1 cellular context compared by ENCODE assay signal in genomic region chr17:48908047-48908843, GRCh38.
TF ChIP-seq lines count a peak whose summit lies in the region.

Gene UBE2Z (plus strand): TSS chr17:48908407. CDS start chr17:48908504, 97 bp downstream.

TF ChIP-seq in HepG2, 621 proteins besides CTCF, POLR2A, EP300 and RAD21 (continued from another document and continues in another):
- TF ChIP-seq LCORL (IDR thresholded peaks at IDR 0.05) (peak; percentile 62; the same call in 1 of the 2 replicates), LCORL (CRISPR knock-in tag; IDR thresholded peaks at IDR 0.05) (peak; percentile 86), CHD2 (IDR thresholded peaks at IDR 0.05; ENCODE audit: low read depth, low read length) (peak; percentile 45; the same call in 1 of the 2 replicates), RNF219 (CRISPR knock-in tag; IDR thresholded peaks at IDR 0.05) (no peak; the same call in 1 of the 2 replicates), ZBTB8A (CRISPR knock-in tag; IDR thresholded peaks at IDR 0.05; ENCODE audit: borderline replicate concordance, low read depth) (no peak), BHLHE40 (IDR thresholded peaks at IDR 0.05; ENCODE audit: low read length) (no peak), FOSL2 (CRISPR knock-in tag; IDR thresholded peaks at IDR 0.05) (peak; percentile 68), RFX5 (IDR thresholded peaks at IDR 0.05; ENCODE audit: low read depth, low read length) (peak; percentile 47; the same call in 1 of the 2 replicates), KLF15 (CRISPR knock-in tag; IDR thresholded peaks at IDR 0.05; ENCODE audit: borderline replicate concordance) (0 out of 2 replicates have a peak, but pooled peaks have one; percentile 27), ZNF879 (CRISPR knock-in tag; IDR thresholded peaks at IDR 0.05) (no peak), NFYC (CRISPR knock-in tag; IDR thresholded peaks at IDR 0.05) (peak; percentile 74), PPARG (CRISPR knock-in tag; conservative IDR thresholded peaks at IDR 0.05) (peak; percentile 78), ZNF274 (CRISPR knock-in tag; IDR thresholded peaks at IDR 0.05) (peak; percentile 91; the same call in 1 of the 2 replicates), ZNF3 (CRISPR knock-in tag; IDR thresholded peaks at IDR 0.05) (no peak), ZFAT (CRISPR knock-in tag; conservative IDR thresholded peaks at IDR 0.05) (no peak), POGZ (CRISPR knock-in tag; IDR thresholded peaks at IDR 0.05) (peak; percentile 96), PRMT3 (CRISPR knock-in tag; IDR thresholded peaks at IDR 0.05; ENCODE audit: borderline replicate concordance, low read depth) (no peak), HOXA9 (CRISPR knock-in tag; IDR thresholded peaks at IDR 0.05; ENCODE audit: borderline replicate concordance) (no peak), ZNF570 (CRISPR knock-in tag; IDR thresholded peaks at IDR 0.05; ENCODE audit: borderline replicate concordance) (peak; percentile 73; the same call in 1 of the 2 replicates), ZNF430 (CRISPR knock-in tag; IDR thresholded peaks at IDR 0.05) (peak; percentile 55; the same call in 1 of the 2 replicates), ZNF547 (CRISPR knock-in tag; IDR thresholded peaks at IDR 0.05) (no peak), MED8 (CRISPR knock-in tag; IDR thresholded peaks at IDR 0.05; ENCODE audit: insufficient replicate concordance) (peak; percentile 96), ZNF605 (CRISPR knock-in tag; IDR thresholded peaks at IDR 0.05) (peak; percentile 96), ZNF792 (CRISPR knock-in tag; IDR thresholded peaks at IDR 0.05) (peak; percentile 95), RFXANK (CRISPR knock-in tag; IDR thresholded peaks at IDR 0.05) (no peak), NR2F2 (IDR thresholded peaks at IDR 0.05; ENCODE audit: borderline replicate concordance, low read depth) (peak; percentile 14; the same call in 1 of the 2 replicates), ZNF780A (CRISPR knock-in tag; IDR thresholded peaks at IDR 0.05) (no peak; the same call in 1 of the 2 replicates), ELF1 (CRISPR knock-in tag; IDR thresholded peaks at IDR 0.05) (peak; percentile 91), SALL1 (CRISPR knock-in tag; IDR thresholded peaks at IDR 0.05) (peak; percentile 97), ZNF260 (CRISPR knock-in tag; IDR thresholded peaks at IDR 0.05; ENCODE audit: borderline replicate concordance, low read depth) (no peak), WIZ (CRISPR knock-in tag; IDR thresholded peaks at IDR 0.05) (0 out of 2 replicates have a peak, but pooled peaks have one; percentile 17), ATF7-NPFF (CRISPR knock-in tag; IDR thresholded peaks at IDR 0.05; ENCODE audit: low read depth) (peak; percentile 88), ZFX (CRISPR knock-in tag; IDR thresholded peaks at IDR 0.05; ENCODE audit: low read depth) (peak; percentile 100), ZNF10 (CRISPR knock-in tag; IDR thresholded peaks at IDR 0.05; ENCODE audit: borderline replicate concordance, low read depth) (no peak), KDM5B (CRISPR knock-in tag; IDR thresholded peaks at IDR 0.05; ENCODE audit: borderline replicate concordance) (peak; percentile 96)
- TF ChIP-seq, protein P1, sequence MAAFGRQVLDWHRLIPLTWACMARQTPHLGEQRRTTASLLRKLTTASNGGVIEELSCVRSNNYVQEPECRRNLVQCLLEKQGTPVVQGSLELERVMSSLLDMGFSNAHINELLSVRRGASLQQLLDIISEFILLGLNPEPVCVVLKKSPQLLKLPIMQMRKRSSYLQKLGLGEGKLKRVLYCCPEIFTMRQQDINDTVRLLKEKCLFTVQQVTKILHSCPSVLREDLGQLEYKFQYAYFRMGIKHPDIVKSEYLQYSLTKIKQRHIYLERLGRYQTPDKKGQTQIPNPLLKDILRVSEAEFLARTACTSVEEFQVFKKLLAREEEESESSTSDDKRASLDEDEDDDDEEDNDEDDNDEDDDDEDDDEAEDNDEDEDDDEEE (CRISPR knock-in tag; IDR thresholded peaks at IDR 0.05) = peak; percentile 67
- TF ChIP-seq, protein P2, sequence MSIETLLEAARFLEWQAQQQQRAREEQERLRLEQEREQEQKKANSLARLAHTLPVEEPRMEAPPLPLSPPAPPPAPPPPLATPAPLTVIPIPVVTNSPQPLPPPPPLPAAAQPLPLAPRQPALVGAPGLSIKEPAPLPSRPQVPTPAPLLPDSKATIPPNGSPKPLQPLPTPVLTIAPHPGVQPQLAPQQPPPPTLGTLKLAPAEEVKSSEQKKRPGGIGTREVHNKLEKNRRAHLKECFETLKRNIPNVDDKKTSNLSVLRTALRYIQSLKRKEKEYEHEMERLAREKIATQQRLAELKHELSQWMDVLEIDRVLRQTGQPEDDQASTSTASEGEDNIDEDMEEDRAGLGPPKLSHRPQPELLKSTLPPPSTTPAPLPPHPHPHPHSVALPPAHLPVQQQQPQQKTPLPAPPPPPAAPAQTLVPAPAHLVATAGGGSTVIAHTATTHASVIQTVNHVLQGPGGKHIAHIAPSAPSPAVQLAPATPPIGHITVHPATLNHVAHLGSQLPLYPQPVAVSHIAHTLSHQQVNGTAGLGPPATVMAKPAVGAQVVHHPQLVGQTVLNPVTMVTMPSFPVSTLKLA (IDR thresholded peaks at IDR 0.05) = no peak; the same call in 1 of the 2 replicates
- TF ChIP-seq, protein P3, sequence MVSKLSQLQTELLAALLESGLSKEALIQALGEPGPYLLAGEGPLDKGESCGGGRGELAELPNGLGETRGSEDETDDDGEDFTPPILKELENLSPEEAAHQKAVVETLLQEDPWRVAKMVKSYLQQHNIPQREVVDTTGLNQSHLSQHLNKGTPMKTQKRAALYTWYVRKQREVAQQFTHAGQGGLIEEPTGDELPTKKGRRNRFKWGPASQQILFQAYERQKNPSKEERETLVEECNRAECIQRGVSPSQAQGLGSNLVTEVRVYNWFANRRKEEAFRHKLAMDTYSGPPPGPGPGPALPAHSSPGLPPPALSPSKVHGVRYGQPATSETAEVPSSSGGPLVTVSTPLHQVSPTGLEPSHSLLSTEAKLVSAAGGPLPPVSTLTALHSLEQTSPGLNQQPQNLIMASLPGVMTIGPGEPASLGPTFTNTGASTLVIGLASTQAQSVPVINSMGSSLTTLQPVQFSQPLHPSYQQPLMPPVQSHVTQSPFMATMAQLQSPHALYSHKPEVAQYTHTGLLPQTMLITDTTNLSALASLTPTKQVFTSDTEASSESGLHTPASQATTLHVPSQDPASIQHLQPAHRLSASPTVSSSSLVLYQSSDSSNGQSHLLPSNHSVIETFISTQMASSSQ (IDR thresholded peaks at IDR 0.05; ENCODE audit: low read depth) = no peak; the same call in 1 of the 2 replicates
- TF ChIP-seq, protein P3 (CRISPR knock-in tag; IDR thresholded peaks at IDR 0.05; ENCODE audit: borderline replicate concordance) = peak; percentile 89
- TF ChIP-seq, protein P4, sequence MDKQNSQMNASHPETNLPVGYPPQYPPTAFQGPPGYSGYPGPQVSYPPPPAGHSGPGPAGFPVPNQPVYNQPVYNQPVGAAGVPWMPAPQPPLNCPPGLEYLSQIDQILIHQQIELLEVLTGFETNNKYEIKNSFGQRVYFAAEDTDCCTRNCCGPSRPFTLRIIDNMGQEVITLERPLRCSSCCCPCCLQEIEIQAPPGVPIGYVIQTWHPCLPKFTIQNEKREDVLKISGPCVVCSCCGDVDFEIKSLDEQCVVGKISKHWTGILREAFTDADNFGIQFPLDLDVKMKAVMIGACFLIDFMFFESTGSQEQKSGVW (CRISPR knock-in tag; IDR thresholded peaks at IDR 0.05; ENCODE audit: borderline replicate concordance) = no peak
- TF ChIP-seq, protein P5, sequence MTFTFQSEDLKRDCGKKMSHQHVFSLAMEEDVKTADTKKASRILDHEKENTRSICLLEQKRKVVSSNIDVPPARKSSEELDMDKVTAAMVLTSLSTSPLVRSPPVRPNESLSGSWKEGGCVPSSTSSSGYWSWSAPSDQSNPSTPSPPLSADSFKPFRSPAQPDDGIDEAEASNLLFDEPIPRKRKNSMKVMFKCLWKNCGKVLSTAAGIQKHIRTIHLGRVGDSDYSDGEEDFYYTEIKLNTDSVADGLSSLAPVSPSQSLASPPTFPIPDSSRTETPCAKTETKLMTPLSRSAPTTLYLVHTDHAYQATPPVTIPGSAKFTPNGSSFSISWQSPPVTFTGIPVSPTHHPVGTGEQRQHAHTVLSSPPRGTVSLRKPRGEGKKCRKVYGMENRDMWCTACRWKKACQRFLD (CRISPR knock-in tag; IDR thresholded peaks at IDR 0.05; ENCODE audit: borderline replicate concordance) = no peak
- TF ChIP-seq, protein P6, sequence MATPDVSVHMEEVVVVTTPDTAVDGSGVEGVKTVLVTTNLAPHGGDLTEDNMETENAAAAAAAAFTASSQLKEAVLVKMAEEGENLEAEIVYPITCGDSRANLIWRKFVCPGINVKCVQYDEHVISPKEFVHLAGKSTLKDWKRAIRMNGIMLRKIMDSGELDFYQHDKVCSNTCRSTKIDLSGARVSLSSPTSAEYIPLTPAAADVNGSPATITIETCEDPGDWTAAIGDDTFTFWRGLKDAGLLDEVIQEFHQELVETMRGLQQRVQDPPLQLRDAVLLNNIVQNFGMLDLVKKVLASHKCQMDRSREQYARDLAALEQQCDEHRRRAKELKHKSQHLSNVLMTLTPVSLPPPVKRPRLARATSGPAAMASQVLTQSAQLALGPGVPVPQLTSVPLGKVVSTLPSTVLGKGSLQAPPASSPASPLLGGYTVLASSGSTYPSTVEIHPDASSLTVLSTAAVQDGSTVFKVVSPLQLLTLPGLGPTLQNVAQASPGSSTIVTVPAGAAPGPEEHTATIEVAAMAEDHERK (CRISPR knock-in tag; IDR thresholded peaks at IDR 0.05; ENCODE audit: low read depth) = peak; percentile 35; the same call in 1 of the 2 replicates
- TF ChIP-seq, protein P7, sequence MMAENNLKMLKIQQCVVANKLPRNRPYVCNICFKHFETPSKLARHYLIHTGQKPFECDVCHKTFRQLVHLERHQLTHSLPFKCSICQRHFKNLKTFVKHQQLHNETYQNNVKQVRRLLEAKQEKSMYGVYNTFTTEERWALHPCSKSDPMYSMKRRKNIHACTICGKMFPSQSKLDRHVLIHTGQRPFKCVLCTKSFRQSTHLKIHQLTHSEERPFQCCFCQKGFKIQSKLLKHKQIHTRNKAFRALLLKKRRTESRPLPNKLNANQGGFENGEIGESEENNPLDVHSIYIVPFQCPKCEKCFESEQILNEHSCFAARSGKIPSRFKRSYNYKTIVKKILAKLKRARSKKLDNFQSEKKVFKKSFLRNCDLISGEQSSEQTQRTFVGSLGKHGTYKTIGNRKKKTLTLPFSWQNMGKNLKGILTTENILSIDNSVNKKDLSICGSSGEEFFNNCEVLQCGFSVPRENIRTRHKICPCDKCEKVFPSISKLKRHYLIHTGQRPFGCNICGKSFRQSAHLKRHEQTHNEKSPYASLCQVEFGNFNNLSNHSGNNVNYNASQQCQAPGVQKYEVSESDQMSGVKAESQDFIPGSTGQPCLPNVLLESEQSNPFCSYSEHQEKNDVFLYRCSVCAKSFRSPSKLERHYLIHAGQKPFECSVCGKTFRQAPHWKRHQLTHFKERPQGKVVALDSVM (CRISPR knock-in tag; IDR thresholded peaks at IDR 0.05) = peak; percentile 31
- TF ChIP-seq, protein P8, sequence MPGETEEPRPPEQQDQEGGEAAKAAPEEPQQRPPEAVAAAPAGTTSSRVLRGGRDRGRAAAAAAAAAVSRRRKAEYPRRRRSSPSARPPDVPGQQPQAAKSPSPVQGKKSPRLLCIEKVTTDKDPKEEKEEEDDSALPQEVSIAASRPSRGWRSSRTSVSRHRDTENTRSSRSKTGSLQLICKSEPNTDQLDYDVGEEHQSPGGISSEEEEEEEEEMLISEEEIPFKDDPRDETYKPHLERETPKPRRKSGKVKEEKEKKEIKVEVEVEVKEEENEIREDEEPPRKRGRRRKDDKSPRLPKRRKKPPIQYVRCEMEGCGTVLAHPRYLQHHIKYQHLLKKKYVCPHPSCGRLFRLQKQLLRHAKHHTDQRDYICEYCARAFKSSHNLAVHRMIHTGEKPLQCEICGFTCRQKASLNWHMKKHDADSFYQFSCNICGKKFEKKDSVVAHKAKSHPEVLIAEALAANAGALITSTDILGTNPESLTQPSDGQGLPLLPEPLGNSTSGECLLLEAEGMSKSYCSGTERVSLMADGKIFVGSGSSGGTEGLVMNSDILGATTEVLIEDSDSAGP (CRISPR knock-in tag; IDR thresholded peaks at IDR 0.05; ENCODE audit: borderline replicate concordance) = peak; percentile 93
- TF ChIP-seq, protein P9, sequence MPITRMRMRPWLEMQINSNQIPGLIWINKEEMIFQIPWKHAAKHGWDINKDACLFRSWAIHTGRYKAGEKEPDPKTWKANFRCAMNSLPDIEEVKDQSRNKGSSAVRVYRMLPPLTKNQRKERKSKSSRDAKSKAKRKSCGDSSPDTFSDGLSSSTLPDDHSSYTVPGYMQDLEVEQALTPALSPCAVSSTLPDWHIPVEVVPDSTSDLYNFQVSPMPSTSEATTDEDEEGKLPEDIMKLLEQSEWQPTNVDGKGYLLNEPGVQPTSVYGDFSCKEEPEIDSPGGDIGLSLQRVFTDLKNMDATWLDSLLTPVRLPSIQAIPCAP (CRISPR knock-in tag; IDR thresholded peaks at IDR 0.05; ENCODE audit: low read depth) = peak; percentile 88; the same call in 1 of the 2 replicates
